Comparison of ENCODE assay signal across 8 cellular contexts in genomic region chr7:99979814-99980225, GRCh38. TPM values are rescaled to one million over a fixed set of nuclear protein-coding genes. Genes with fewer than 3 reads are reported as not detected.
DNase-seq lines count a peak whose midpoint lies in the region; ATAC-seq, FAIRE-seq and TF ChIP-seq lines count a peak whose summit lies in the region.
"Not testable (repeated sequence)": the region's sequence is repeated elsewhere in the genome, so short reads cannot be mapped to it uniquely, and the experiment has no call there.

No MANE protein-coding gene starts in this region.

- DNase-seq in DMS 273 (lab: John Stamatoyannopoulos, UW; ENCODE audit: unreplicated experiment) (peak; percentile 74), HK-2 (ENCODE audit: unreplicated experiment) (peak; percentile 15), K562 (ENCODE audit: extremely low read depth in 1 of 4, low spot score in 3 of 4) (peak in 1 of 4 experiments; percentile 62), right cardiac atrium (peak; percentile 51 to 88 (median 75)), progenitor cell of endocrine pancreas (ENCODE audit: low spot score, unreplicated experiment) (peak; percentile 57)
- DNase-seq in NK-92 treated with Interleukin-12 subunit alpha and Interleukin-12 subunit beta, amount 100 ng/mL, for 24 hours (lab: John Stamatoyannopoulos, UW) = peak; percentile 16
- peak; percentile 41 to 54 for DNase-seq in activated CD4-positive, alpha-beta T cell treated with anti-CD3 and anti-CD28 coated beads, Interleukin-2, amount 50 U/mL, for 24 hours (ENCODE audit: low read depth in 1 of 2, low spot score in 1 of 2)
- DNase-seq in stimulated activated naive CD8-positive, alpha-beta T cell treated with anti-CD3 and anti-CD28 coated beads, Interleukin-15, Interleukin-2, amounts not matched to agents 100 U/mL and 50 U/mL, for 24 hours = peak; percentile 76

- CTCF ChIA-PET in K562 (lab: Yijun Ruan, JAX; ENCODE audit: low intra/inter-chr PET ratio) = interaction anchor here (1.0 to 1.1 kb wide), 2 partner anchors 11 to 151 kb away, joined by 3 to 4 read pairs; no protein-coding TSS in a partner anchor

- FAIRE-seq in K562 (lab: Jason Lieb, UNC) = peak; percentile 90

- not testable (repeated sequence) for H3K4me3 ChIP-seq in K562; right cardiac atrium (ENCODE audit: low read length)

- not testable (repeated sequence) for H3K27ac Mint-ChIP-seq in progenitor cell of endocrine pancreas

- peaks cover 22% of the 10 kb centered on the region for H3K27me3 Mint-ChIP-seq in progenitor cell of endocrine pancreas

- not testable (repeated sequence) for H3K9me1 ChIP-seq in K562 (ENCODE audit: control insufficient read depth, insufficient read depth, low read length)

- not testable (repeated sequence) for TF ChIP-seq POLR2A in K562 (conservative IDR thresholded peaks at IDR 0.05)

- not testable (repeated sequence) for H3K9me3 ChIP-seq in K562 (replicated peaks; ENCODE audit: control insufficient read depth, insufficient read depth, low read depth, low read length); right cardiac atrium (ENCODE audit: control insufficient read depth, low read length)

- not testable (repeated sequence) for TF ChIP-seq EP300 in K562 (IDR thresholded peaks at IDR 0.05; ENCODE audit: low read length)

- H3K36me3 ChIP-seq in K562 (ENCODE audit: control insufficient read depth, insufficient read depth, low read length) = not testable (repeated sequence)

- not testable (repeated sequence) for H3K36me3 Mint-ChIP-seq in progenitor cell of endocrine pancreas (ENCODE audit: insufficient read depth)

- intact Hi-C loops in K562 (cut with micrococcal nuclease) = loop anchor here (2.0 to 5.0 kb wide), 2 partner anchors 61 to 147 kb away; partner anchors contain the start of genes MBLAC1 and TRIM4
- intact Hi-C loops in right cardiac atrium (cut with DNase I) = not testable (repeated sequence)

- not testable (repeated sequence) for H3K79me2 ChIP-seq in K562 (ENCODE audit: control insufficient read depth, insufficient read depth, low read length)

- H3K27me3 ChIP-seq in K562 (ENCODE audit: control insufficient read depth in 2 of 2, insufficient read depth in 2 of 2, low read length in 2 of 2) = peaks cover 17 to 42% of the 10 kb centered on the region in 2 experiments; a peak in 4 of 5 replicates
- H3K27me3 ChIP-seq in right cardiac atrium (ENCODE audit: control insufficient read depth, insufficient read depth) = not testable (repeated sequence)

- peak; percentile 68 for TF ChIP-seq RAD21 in K562 (CRISPR knock-in tag; conservative IDR thresholded peaks at IDR 0.05 in 1 of 2, IDR thresholded peaks at IDR 0.05 in 1 of 2)

- not testable (repeated sequence) for H3K4me1 Mint-ChIP-seq in progenitor cell of endocrine pancreas (ENCODE audit: low read depth)

- POLR2A ChIA-PET in K562 (lab: Yijun Ruan, JAX) = interaction anchor here (0.7 kb wide), 2 partner anchors 38 to 370 kb away, joined by 3 read pairs; no protein-coding TSS in a partner anchor

- H3K4me2 ChIP-seq in K562 (ENCODE audit: insufficient read depth, low read length) = not testable (repeated sequence)

- ATAC-seq in K562 (peak; percentile 93), right cardiac atrium (peak; percentile 58 to 75)
- not testable (repeated sequence) for ATAC-seq in stimulated activated naive CD8-positive, alpha-beta T cell treated with anti-CD3 and anti-CD28 coated beads, Interleukin-15, Interleukin-2, amounts not matched to agents 100 U/mL and 50 U/mL, for 24 hours

- H3K9me3 Mint-ChIP-seq in progenitor cell of endocrine pancreas (ENCODE audit: low read depth) = not testable (repeated sequence)

- peak overlapping the region; percentile 25; the same call in 1 of the 2 replicates for H2AFZ ChIP-seq in K562 (ENCODE audit: low read depth, low read length)

- not testable (repeated sequence) for H3K27ac ChIP-seq in K562 (ENCODE audit: extremely low read depth, low read depth, low read length); right cardiac atrium (ENCODE audit: low read length)

- not testable (repeated sequence) for BruUV-seq in K562 (replicated peaks; lab: Mats Ljungman, UMichigan)

- TF ChIP-seq CTCF in K562 (IDR thresholded peaks at IDR 0.05 in 2 of 3, conservative IDR thresholded peaks at IDR 0.05 in 1 of 3; ENCODE audit: insufficient read depth in 2 of 3, low read depth in 1 of 3, low read length in 3 of 3) = peak; percentile 54 to 82 (median 57)
- TF ChIP-seq CTCF in progenitor cell of endocrine pancreas (IDR thresholded peaks at IDR 0.05; ENCODE audit: unreplicated experiment) = peak; percentile 78

- not testable (repeated sequence) for H4K20me1 ChIP-seq in K562 (replicated peaks; ENCODE audit: control insufficient read depth, insufficient read depth, low read length)

- not testable (repeated sequence) for H3K4me3 Mint-ChIP-seq in progenitor cell of endocrine pancreas (ENCODE audit: low read depth)

- WGBS in K562 (ENCODE audit: insufficient coverage, low coverage, missing lambda C conversion rate) = 14% methylated on average over 7 of the region's 10 CpGs
- WGBS in right cardiac atrium = 13% methylated on average over 10 of the region's 10 CpGs

- H3K4me1 ChIP-seq in K562 (replicated peaks in 1 of 2; ENCODE audit: control insufficient read depth in 2 of 2, insufficient read depth in 2 of 2, low read length in 2 of 2); right cardiac atrium (ENCODE audit: control insufficient read depth, insufficient read depth, low read length): not testable (repeated sequence)

- in situ Hi-C loops in K562 (cut with MboI) = loop anchor here (5.0 kb wide), 1 partner anchor 1307 kb away; no protein-coding TSS in a partner anchor

- H3K9ac ChIP-seq in K562 (ENCODE audit: insufficient read depth in 1 of 2, low read depth in 2 of 2, low read length in 2 of 2) = not testable (repeated sequence)

RNA-seq across cellular contexts. Expression of gene AZGP1, which starts 4.0 kb away (rescaled TPM):
- total RNA-seq in K562 (2011; cell fraction: chromatin; rRNA removed; ENCODE audit: low replicate concordance) = not detected in 2 replicates
- total RNA-seq in K562 (2011; cell fraction: nucleolus; rRNA removed) = not detected in 2 replicates
- total RNA-seq in K562 (2011; cell fraction: nucleoplasm; rRNA removed) = not detected in 2 replicates
- total RNA-seq in K562 (2014; rRNA removed) = 0.18 TPM in 1 of 2 replicates, not detected in the other
- not detected in 2 replicates for total RNA-seq in K562 (2014; rRNA removed; fragmentation: Illumina TruSeq; extraction: Trizol)
- not detected in 2 replicates for total RNA-seq in K562 (2015; rRNA removed; fragmentation: Illumina TruSeq; extraction: Trizol)
- total RNA-seq in K562 (2021) = 0.53 and 0.54 TPM in 2 replicates
- polyA plus RNA-seq in K562 (2011; rRNA removed) = not detected in 2 replicates
- polyA plus RNA-seq in K562 (2011; cell fraction: cytosol; rRNA removed) = not detected in 2 replicates
- polyA plus RNA-seq in K562 (2011; cell fraction: nucleus; rRNA removed) = not detected in 2 replicates
- not detected in 2 replicates for polyA plus RNA-seq in K562 (2012)
- polyA plus RNA-seq in K562 (2014; fragmentation: Illumina TruSeq; extraction: Trizol) = not detected in 2 replicates
- polyA plus RNA-seq in K562 (2014; fragmentation: Nextera tagmentation; extraction: Ambion mirVana) = not detected
- polyA plus RNA-seq in K562 (2014; rRNA removed) = not detected in 2 replicates
- polyA minus RNA-seq in K562 (2011; rRNA and poly(A)+ RNA removed) = not detected in 2 replicates
- polyA minus RNA-seq in K562 (2011; cell fraction: cytosol; rRNA and poly(A)+ RNA removed) = not detected in 2 replicates
- polyA minus RNA-seq in K562 (2011; cell fraction: nucleus; rRNA and poly(A)+ RNA removed) = not detected in 2 replicates
- total RNA-seq in right cardiac atrium = 10 to 100 TPM; 10.7 to 28.8 (median 16.1) TPM
- polyA plus RNA-seq in right cardiac atrium = 17.0 TPM
- total RNA-seq in progenitor cell of endocrine pancreas = not detected in 2 replicates

RNA-seq across cellular contexts. Expression of gene ZKSCAN1, which starts 35.6 kb away (rescaled TPM):
- 87.8 and 126 TPM in 2 replicates for total RNA-seq in K562 (2011; cell fraction: chromatin; rRNA removed; ENCODE audit: low replicate concordance)
- 44.4 and 45.4 TPM in 2 replicates for total RNA-seq in K562 (2011; cell fraction: nucleolus; rRNA removed)
- total RNA-seq in K562 (2011; cell fraction: nucleoplasm; rRNA removed) = 60.3 and 60.7 TPM in 2 replicates
- total RNA-seq in K562 (2014; rRNA removed) (15.5 and 19.4 TPM in 2 replicates), K562 (2014; rRNA removed; fragmentation: Illumina TruSeq; extraction: Trizol) (32.1 and 36.1 TPM in 2 replicates), K562 (2015; rRNA removed; fragmentation: Illumina TruSeq; extraction: Trizol) (22.5 and 23.2 TPM in 2 replicates), K562 (2021) (42.9 and 43.0 TPM in 2 replicates), right cardiac atrium (10 to 100 TPM; 39.7 to 52.7 (median 50.4) TPM), progenitor cell of endocrine pancreas (196 and 209 TPM in 2 replicates)
- polyA plus RNA-seq in K562 (2011; rRNA removed) (28.3 and 34.6 TPM in 2 replicates), K562 (2014; fragmentation: Illumina TruSeq; extraction: Trizol) (23.8 and 27.3 TPM in 2 replicates), K562 (2014; fragmentation: Nextera tagmentation; extraction: Ambion mirVana) (1 to 10 TPM; 5.3 to 6.8 TPM), K562 (2014; rRNA removed) (19.8 and 20.9 TPM in 2 replicates), right cardiac atrium (9.8 TPM)
- 14.3 and 17.7 TPM in 2 replicates for polyA plus RNA-seq in K562 (2011; cell fraction: cytosol; rRNA removed)
- 20.7 and 36.3 TPM in 2 replicates for polyA plus RNA-seq in K562 (2011; cell fraction: nucleus; rRNA removed)
- 17.2 and 27.8 TPM in 2 replicates for polyA plus RNA-seq in K562 (2012)
- polyA minus RNA-seq in K562 (2011; rRNA and poly(A)+ RNA removed) = 65.4 and 82.5 TPM in 2 replicates
- 24.1 and 25.7 TPM in 2 replicates for polyA minus RNA-seq in K562 (2011; cell fraction: cytosol; rRNA and poly(A)+ RNA removed)
- 12.1 and 20.1 TPM in 2 replicates for polyA minus RNA-seq in K562 (2011; cell fraction: nucleus; rRNA and poly(A)+ RNA removed)

RNA-seq across cellular contexts. Expression of gene GJC3, which starts 50.4 kb away (rescaled TPM):
- total RNA-seq in K562 (2011; cell fraction: chromatin; rRNA removed; ENCODE audit: low replicate concordance) = not detected in 2 replicates
- 0.50 TPM in 1 of 2 replicates, not detected in the other for total RNA-seq in K562 (2011; cell fraction: nucleolus; rRNA removed)
- 0.59 TPM in 1 of 2 replicates, not detected in the other for total RNA-seq in K562 (2011; cell fraction: nucleoplasm; rRNA removed)
- total RNA-seq in K562 (2014; rRNA removed) = 0.20 and 0.27 TPM in 2 replicates
- total RNA-seq in K562 (2014; rRNA removed; fragmentation: Illumina TruSeq; extraction: Trizol) = 0.25 TPM in 1 of 2 replicates, not detected in the other
- total RNA-seq in K562 (2015; rRNA removed; fragmentation: Illumina TruSeq; extraction: Trizol) = 0.19 and 0.29 TPM in 2 replicates
- 0.16 and 0.29 TPM in 2 replicates for total RNA-seq in K562 (2021)
- polyA plus RNA-seq in K562 (2011; rRNA removed) = 0.20 and 0.22 TPM in 2 replicates
- polyA plus RNA-seq in K562 (2011; cell fraction: cytosol; rRNA removed) = 0.09 and 0.19 TPM in 2 replicates
- polyA plus RNA-seq in K562 (2011; cell fraction: nucleus; rRNA removed) = 0.10 and 0.27 TPM in 2 replicates
- 0.79 and 1.3 TPM in 2 replicates for polyA plus RNA-seq in K562 (2012)
- 0.14 and 0.37 TPM in 2 replicates for polyA plus RNA-seq in K562 (2014; fragmentation: Illumina TruSeq; extraction: Trizol)
- under 1 TPM in 1 of 2 experiments, not detected in 1; 0.10 TPM for polyA plus RNA-seq in K562 (2014; fragmentation: Nextera tagmentation; extraction: Ambion mirVana)
- polyA plus RNA-seq in K562 (2014; rRNA removed) = 0.08 and 0.45 TPM in 2 replicates
- polyA minus RNA-seq in K562 (2011; rRNA and poly(A)+ RNA removed) = not detected in 2 replicates
- polyA minus RNA-seq in K562 (2011; cell fraction: cytosol; rRNA and poly(A)+ RNA removed) = not detected in 2 replicates
- polyA minus RNA-seq in K562 (2011; cell fraction: nucleus; rRNA and poly(A)+ RNA removed) = not detected in 2 replicates
- under 1 TPM in 2 of 4 donors, not detected in 2; 0.20 to 0.53 TPM for total RNA-seq in right cardiac atrium
- 0.43 TPM for polyA plus RNA-seq in right cardiac atrium
- total RNA-seq in progenitor cell of endocrine pancreas = 0.27 and 0.43 TPM in 2 replicates
